In the genomic region with DNA sequence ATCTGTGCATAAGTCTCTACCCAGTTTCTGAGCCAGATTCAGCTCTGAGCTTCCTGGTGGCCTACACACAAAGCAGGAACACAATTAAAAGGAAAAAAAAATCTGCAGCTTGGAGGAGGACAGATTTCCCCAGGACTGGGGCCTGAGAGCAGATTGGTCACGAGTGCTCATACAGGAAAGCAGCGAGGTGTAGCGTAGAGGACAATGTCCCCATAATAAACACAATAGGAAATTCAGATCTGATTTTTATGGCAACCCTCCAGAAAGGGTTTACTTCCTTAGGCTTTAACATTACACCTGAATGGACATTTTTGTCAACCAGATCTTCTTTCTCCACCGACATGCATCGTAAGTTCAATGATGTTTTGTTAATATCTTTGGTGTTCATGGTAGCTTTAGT, we compare ENCODE assay signal across 16 cellular contexts. TPM values are rescaled to one million over a fixed set of nuclear protein-coding genes. Genes with fewer than 3 reads are reported as not detected.
"Had no signal": no experiment of that assay in that cellular context is flagged by ENCODE, and none has a peak within 500 bp of the region (broad histone marks: within the 10 kb centered on the region; RNA-seq: fewer than 3 reads in every experiment).

No MANE protein-coding gene starts in this region.

- H3K4me1 Mint-ChIP-seq: neural progenitor cell; stimulated activated memory B cell treated with anti-CD40 and anti-IgM and Interleukin-4, amounts not matched to agents 10 μg/mL and 1 μg/mL and 100 μg/mL, for 72 hours had no signal

- H3K9me3 Mint-ChIP-seq: neural progenitor cell; stimulated activated memory B cell treated with anti-CD40 and anti-IgM and Interleukin-4, amounts not matched to agents 10 μg/mL and 1 μg/mL and 100 μg/mL, for 72 hours had no signal

- H3K9me3 ChIP-seq: ascending aorta, heart right ventricle, pancreas, SJSA1, upper lobe of left lung had no signal

- H3K4me1 ChIP-seq: ascending aorta, neural progenitor cell, pancreas, upper lobe of left lung had no signal

- H3K4me2 ChIP-seq: neural progenitor cell had no signal

- H3K27me3 ChIP-seq: ascending aorta, neural progenitor cell, pancreas, SJSA1, upper lobe of left lung had no signal

- DNase-seq: activated effector memory CD4-positive, alpha-beta T cell treated with anti-CD3 and anti-CD28 coated beads, Interleukin-2, amount 50 U/mL, for 16 hours; activated T-cell treated with anti-CD3 and anti-CD28 coated beads, Interleukin-2, amount 50 U/mL, for 1 hour; effector CD8-positive, alpha-beta T cell; heart right ventricle; mesendoderm; pancreas; T1000; upper lobe of left lung had no signal

- H3K27ac ChIP-seq: ascending aorta, heart right ventricle, neural progenitor cell, pancreas, SJSA1, upper lobe of left lung, VCaP had no signal

- H3K4me3 Mint-ChIP-seq: activated CD8-positive, alpha-beta T cell treated with anti-CD3 and anti-CD28 coated beads, Interleukin-2, amount 10 ng/mL, durations not matched to agents 7 days and 5 days; neural progenitor cell; stimulated activated memory B cell treated with anti-CD40 and anti-IgM and Interleukin-4, amounts not matched to agents 10 μg/mL and 1 μg/mL and 100 μg/mL, for 72 hours had no signal

- H3K36me3 Mint-ChIP-seq: neural progenitor cell; stimulated activated memory B cell treated with anti-CD40 and anti-IgM and Interleukin-4, amounts not matched to agents 10 μg/mL and 1 μg/mL and 100 μg/mL, for 72 hours had no signal

- H3K9ac ChIP-seq: neural progenitor cell had no signal

- H3K27ac Mint-ChIP-seq: activated CD8-positive, alpha-beta T cell treated with anti-CD3 and anti-CD28 coated beads, Interleukin-2, amount 10 ng/mL, durations not matched to agents 7 days and 5 days; neural progenitor cell; stimulated activated memory B cell treated with anti-CD40 and anti-IgM and Interleukin-4, amounts not matched to agents 10 μg/mL and 1 μg/mL and 100 μg/mL, for 72 hours had no signal

- H2AFZ ChIP-seq: neural progenitor cell had no signal

RNA-seq across cellular contexts. Expression of a gene that starts 23.3 kb away (rescaled TPM):
- total RNA-seq: activated CD8-positive, alpha-beta T cell treated with anti-CD3 and anti-CD28 coated beads, Interleukin-2, amount 10 ng/mL, durations not matched to agents 7 days and 5 days; ascending aorta; bronchial epithelial cell; fibroblast of lung had no signal
